In genomic region chr9:135067091-135067710, GRCh38 we compare ENCODE assay signal across 19 cellular contexts. TPM values are rescaled to one million over a fixed set of nuclear protein-coding genes. Genes with fewer than 3 reads are reported as not detected.
A peak's percentile ranks its signal among the peaks of the same experiment; 100 is the strongest.
DNase-seq lines count a peak whose midpoint lies in the region; ATAC-seq and TF ChIP-seq lines count a peak whose summit lies in the region.
"Had no signal": no experiment of that assay in that cellular context is flagged by ENCODE, and none has a peak within 500 bp of the region (broad histone marks: within the 10 kb centered on the region; RNA-seq: fewer than 3 reads in every experiment).

No MANE protein-coding gene starts in this region.

- H3K36me3 ChIP-seq in right atrium auricular region (no peaks in the 10 kb centered on the region), lower lobe of right lung (no peaks in the 10 kb centered on the region), suprapubic skin (no peaks in the 10 kb centered on the region)
- H3K36me3 ChIP-seq: MG63 had no signal

- H3K9me3 ChIP-seq in right atrium auricular region (no peaks in the 10 kb centered on the region), lower lobe of right lung (peaks cover 5% of the 10 kb centered on the region), suprapubic skin (peaks cover 6% of the 10 kb centered on the region)
- H3K9me3 ChIP-seq: MG63 had no signal

- H3K4me3 ChIP-seq in right atrium auricular region (no peak overlapping the region), coronary artery (no peak overlapping the region), lower lobe of right lung (no peak overlapping the region), suprapubic skin (no peak overlapping the region)
- H3K4me3 ChIP-seq: MG63, PC-9 had no signal

- TF ChIP-seq CTCF in right atrium auricular region (IDR thresholded peaks at IDR 0.05) (no peak), coronary artery (IDR thresholded peaks at IDR 0.05) (no peak), lower lobe of right lung (IDR thresholded peaks at IDR 0.05) (no peak), suprapubic skin (IDR thresholded peaks at IDR 0.05) (no peak)

- no peak for TF ChIP-seq POLR2A in suprapubic skin (IDR thresholded peaks at IDR 0.05)

- no peaks in the 10 kb centered on the region for H3K27me3 ChIP-seq in right atrium auricular region
- H3K27me3 ChIP-seq in lower lobe of right lung (ENCODE audit: low read depth) = peaks cover 22% of the 10 kb centered on the region
- peaks cover 77% of the 10 kb centered on the region for H3K27me3 ChIP-seq in suprapubic skin

- WGBS in suprapubic skin = 73% methylated on average over 20 of the region's 20 CpGs

- no peaks in the 10 kb centered on the region for H3K4me1 ChIP-seq in right atrium auricular region
- H3K4me1 ChIP-seq in lower lobe of right lung = no peaks in the 10 kb centered on the region
- H3K4me1 ChIP-seq in suprapubic skin = no peaks in the 10 kb centered on the region

- H3K27ac ChIP-seq in right atrium auricular region = no peak overlapping the region
- H3K27ac ChIP-seq in coronary artery = no peak overlapping the region
- no peak overlapping the region for H3K27ac ChIP-seq in lower lobe of right lung
- no peak overlapping the region for H3K27ac ChIP-seq in suprapubic skin
- H3K27ac ChIP-seq: C4-2B, PC-9 had no signal

- intact Hi-C loops in Right ventricle myocardium inferior (cut with DNase I) (no loop called here), lower lobe of right lung (cut with DNase I) (no loop called here)

- DNase-seq in Right ventricle myocardium inferior (ENCODE audit: missing footprints) = peak; percentile 56
- no peak for DNase-seq in right atrium auricular region (ENCODE audit: low spot score)
- DNase-seq in coronary artery (ENCODE audit: low spot score) = peak; percentile 55
- DNase-seq in lower lobe of right lung = peak; percentile 20
- peak; percentile 38 to 49 for DNase-seq in suprapubic skin (ENCODE audit: low spot score in 2 of 2)
- no peak for DNase-seq in DMS 273 treated with DMSO at 0.1 percent for 48 hours (lab: John Stamatoyannopoulos, UW)
- no peak for DNase-seq in NCI-H2107 treated with DMSO at 0.1 percent for 48 hours (lab: John Stamatoyannopoulos, UW; ENCODE audit: unreplicated experiment)
- no peak for DNase-seq in H4 (ENCODE audit: low spot score)
- DNase-seq: DMS153, EL, IMR-90, Karpas-422, MG63, NCI-H1092 treated with DMSO at 0.1 percent for 48 hours, NCI-H1694, NCI-H2227 treated with DMSO at 0.1 percent for 48 hours, NCI-H524, PC-9 had no signal

- ATAC-seq in Right ventricle myocardium inferior (no peak), lower lobe of right lung (no peak)

- no peak for TF ChIP-seq EP300 in suprapubic skin (IDR thresholded peaks at IDR 0.05)

RNA-seq across cellular contexts. Expression of gene OLFM1, which starts 20.3 kb away (rescaled TPM):
- total RNA-seq in Right ventricle myocardium inferior (17.9 TPM), right atrium auricular region (1 to 10 TPM; 7.6 to 9.7 TPM), lower lobe of right lung (24.1 TPM), suprapubic skin (10 to 100 TPM in 2 of 4 donors, 1 to 10 TPM in 2; 4.0 to 15.4 (median 11.7) TPM)
- 34.9 and 50.8 TPM in 2 replicates for total RNA-seq in H4 (2014; rRNA removed; shearing (Covaris generic))
- total RNA-seq: PC-9 had no signal

Comparison
In these comparisons a context has a peak if more than half of its experiments do, and no peak if none do; other contexts are left out.
1. DNase-seq: peak in Right ventricle myocardium inferior (single experiment), coronary artery (single experiment), lower lobe of right lung (single experiment) and suprapubic skin (2 of 2); none in right atrium auricular region (single experiment), DMS 273 treated with DMSO at 0.1 percent for 48 hours (single experiment), NCI-H2107 treated with DMSO at 0.1 percent for 48 hours (single experiment) and H4 (single experiment).